ENCODE assay signal across 9 cellular contexts in genomic region chr7:132666076-132666775, GRCh38.
A peak's percentile ranks its signal among the peaks of the same experiment; 100 is the strongest.
DNase-seq lines count a peak whose midpoint lies in the region; ATAC-seq and TF ChIP-seq lines count a peak whose summit lies in the region.
"Had no signal": no experiment of that assay in that cellular context is flagged by ENCODE, and none has a peak within 500 bp of the region (broad histone marks: within the 10 kb centered on the region; RNA-seq: fewer than 3 reads in every experiment).

No MANE protein-coding gene starts in this region.

- CTCF ChIA-PET in CD8-positive, alpha-beta T cell (lab: Charles Lee) = interaction anchor here (0.7 to 1.4 kb wide), 4 partner anchors 11 to 1475 kb away, joined by 3 to 4 read pairs (median 3); no protein-coding TSS in a partner anchor

- H3K4me1 Mint-ChIP-seq in CD8-positive, alpha-beta T cell (ENCODE audit: low read depth) = peaks cover 12% of the 10 kb centered on the region

- intact Hi-C loops in CD8-positive, alpha-beta T cell (cut with DNase I, micrococcal nuclease) = no loop called here

- peak overlapping the region; percentile 66 for H3K4me3 Mint-ChIP-seq in CD8-positive, alpha-beta T cell

- H3K27ac Mint-ChIP-seq in CD8-positive, alpha-beta T cell = peak overlapping the region; percentile 85
- H3K27ac Mint-ChIP-seq in activated naive CD4-positive, alpha-beta T cell treated with anti-CD3 and anti-CD28 coated beads, Interleukin-2, amount 50 U/mL, for 72 hours = peak overlapping the region in 1 of 2 donors; percentile 34

- no peaks in the 10 kb centered on the region for H3K9me3 Mint-ChIP-seq in CD8-positive, alpha-beta T cell
- peaks cover 7 to 11% of the 10 kb centered on the region in 2 donors for H3K9me3 Mint-ChIP-seq in activated naive CD4-positive, alpha-beta T cell treated with anti-CD3 and anti-CD28 coated beads, Interleukin-2, amount 50 U/mL, for 72 hours

- no peaks in the 10 kb centered on the region for H3K36me3 ChIP-seq in CD8-positive, alpha-beta T cell (ENCODE audit: insufficient read depth, low read length)

- H3K27ac ChIP-seq in CD8-positive, alpha-beta T cell (ENCODE audit: low read depth, low read length) = no peak overlapping the region

- no peak for TF ChIP-seq CTCF in CD8-positive, alpha-beta T cell (IDR thresholded peaks at IDR 0.05)

- H3K27me3 Mint-ChIP-seq in CD8-positive, alpha-beta T cell (ENCODE audit: low read depth) = no peaks in the 10 kb centered on the region

- no peaks in the 10 kb centered on the region for H3K27me3 ChIP-seq in CD8-positive, alpha-beta T cell (ENCODE audit: insufficient read depth, low read length)

- peaks cover 12% of the 10 kb centered on the region for H3K4me1 ChIP-seq in CD8-positive, alpha-beta T cell (ENCODE audit: insufficient read depth, low read length)

- POLR2A ChIA-PET in CD8-positive, alpha-beta T cell (lab: Charles Lee) = interaction anchor here (1.4 to 1.6 kb wide), 2 partner anchors 11 to 416 kb away, joined by 4 to 10 read pairs; partner anchors contain the start of gene CHCHD3

- no peak for DNase-seq in CD8-positive, alpha-beta T cell
- peak; percentile 43 for DNase-seq in HT1080 (ENCODE audit: low read depth)
- no peak for DNase-seq in activated naive CD4-positive, alpha-beta T cell treated with anti-CD3 and anti-CD28 coated beads, Interleukin-2, amount 50 U/mL, for 72 hours (ENCODE audit: low spot score in 2 of 2)
- DNase-seq in left kidney (ENCODE audit: low read depth, low spot score) = peak; percentile 17
- DNase-seq in middle frontal gyrus (ENCODE audit: extremely low spot score, low spot score) = no peak
- DNase-seq in NCI-H1417 (lab: John Stamatoyannopoulos, UW) = no peak
- DNase-seq: NCI-H187 had no signal

- H3K36me3 Mint-ChIP-seq in CD8-positive, alpha-beta T cell = no peaks in the 10 kb centered on the region
- peaks cover 6 to 7% of the 10 kb centered on the region in 2 donors for H3K36me3 Mint-ChIP-seq in activated naive CD4-positive, alpha-beta T cell treated with anti-CD3 and anti-CD28 coated beads, Interleukin-2, amount 50 U/mL, for 72 hours

- no peaks in the 10 kb centered on the region for H3K9me3 ChIP-seq in CD8-positive, alpha-beta T cell (ENCODE audit: low read length)

- peak overlapping the region; percentile 15 for H3K4me3 ChIP-seq in CD8-positive, alpha-beta T cell (ENCODE audit: low read depth, low read length)

- peak; percentile 90 for ATAC-seq in CD8-positive, alpha-beta T cell
- peak; percentile 74 to 83 for ATAC-seq in activated naive CD4-positive, alpha-beta T cell treated with anti-CD3 and anti-CD28 coated beads, Interleukin-2, amount 50 U/mL, for 72 hours
- no peak for ATAC-seq in GM19455 (IDR thresholded peaks at IDR 0.05; ENCODE audit: unreplicated experiment)
- ATAC-seq in HG03457 (IDR thresholded peaks at IDR 0.05; ENCODE audit: unreplicated experiment) = no peak

Comparison
In these comparisons a context has a peak if more than half of its experiments do, and no peak if none do; other contexts are left out.
1. ATAC-seq: peak in CD8-positive, alpha-beta T cell (single experiment) and activated naive CD4-positive, alpha-beta T cell treated with anti-CD3 and anti-CD28 coated beads, Interleukin-2, amount 50 U/mL, for 72 hours (2 of 2); none in GM19455 (single experiment) and HG03457 (single experiment).
2. DNase-seq: peak in HT1080 (single experiment) and left kidney (single experiment); none in CD8-positive, alpha-beta T cell (0 of 7), activated naive CD4-positive, alpha-beta T cell treated with anti-CD3 and anti-CD28 coated beads, Interleukin-2, amount 50 U/mL, for 72 hours (0 of 2), middle frontal gyrus (single experiment) and NCI-H1417 (0 of 3).